ENCODE assay signal across 13 cellular contexts in genomic region chr1:155011437-155011907, GRCh38. TPM values are rescaled to one million over a fixed set of nuclear protein-coding genes. Genes with fewer than 3 reads are reported as not detected.
DNase-seq lines count a peak whose midpoint lies in the region; ATAC-seq, FAIRE-seq and TF ChIP-seq lines count a peak whose summit lies in the region.
"Had no signal": no experiment of that assay in that cellular context is flagged by ENCODE, and none has a peak within 500 bp of the region (broad histone marks: within the 10 kb centered on the region; RNA-seq: fewer than 3 reads in every experiment).

No MANE protein-coding gene starts in this region.

- no peak overlapping the region for H4K91ac ChIP-seq in H1 (replicated peaks; ENCODE audit: insufficient read length, low read length)

- 0 out of 2 replicates have a peak overlapping the region, but pooled peaks have one; percentile 94 for H2BK12ac ChIP-seq in H1 (ENCODE audit: low read depth, low read length)

- intact Hi-C loops in ovary (cut with DNase I), result no loop called here

- WGBS in A549 (ENCODE audit: missing lambda C conversion rate), result 93% methylated on average over 3 of the region's 6 CpGs
- WGBS in H1 (ENCODE audit: extremely low coverage in 1 of 2, insufficient coverage in 1 of 2, insufficient read length in 1 of 2, insufficient replicate concordance in 2 of 2, low coverage in 1 of 2, low lambda C conversion rate in 2 of 2, missing lambda C conversion rate in 1 of 2), 2 experiments, result 93% methylated on average over 3 of the region's 6 CpGs; no CpG with 5 or more reads in 1 of the 2 experiments
- 87 to 96% (median 96%) methylated on average over 6 of the region's 6 CpGs for WGBS in ovary, 3 donors

- 0 out of 2 replicates have a peak overlapping the region, but pooled peaks have one; percentile 15 for H4K8ac ChIP-seq in H1 (ENCODE audit: extremely low read depth, insufficient read depth, low read length)

- no peak overlapping the region for H3K9ac ChIP-seq in H1 (replicated peaks in 1 of 4; ENCODE audit: extremely low read depth in 1 of 4, low read depth in 3 of 4, low read length in 3 of 4)
- H3K9ac ChIP-seq: KMS-11 had no signal

- H4K20me1 ChIP-seq in H1 (replicated peaks in 1 of 2; ENCODE audit: control insufficient read depth in 1 of 2, insufficient read depth in 2 of 2, low read length in 2 of 2), result peaks cover 0 to 9% of the 10 kb centered on the region in 2 experiments

- H2BK5ac ChIP-seq in H1 (ENCODE audit: low read depth, low read length), result 0 out of 2 replicates have a peak overlapping the region, but pooled peaks have one; percentile 87

- H3K56ac ChIP-seq in H1 (replicated peaks; ENCODE audit: insufficient read length, low read depth, low read length), result no peak overlapping the region

- H3K27me3 ChIP-seq in RWPE2 (ENCODE audit: insufficient read depth, poor library complexity, severe bottlenecking), result no peaks in the 10 kb centered on the region
- H3K27me3 ChIP-seq in H1 (replicated peaks in 1 of 4; ENCODE audit: control insufficient read depth in 3 of 4, extremely low read depth in 1 of 4, insufficient read depth in 3 of 4, low read length in 3 of 4), result no peaks in the 10 kb centered on the region
- no peaks in the 10 kb centered on the region for H3K27me3 ChIP-seq in ovary
- H3K27me3 ChIP-seq: cardiac muscle cell had no signal

- POLR2A ChIA-PET in A549 (lab: Yijun Ruan, JAX) (no interaction called here), H1 (lab: Charles Lee; ENCODE audit: partially characterized antibody) (interaction anchor here (1.2 to 14.8 kb wide), 9 partner anchors 6 to 69 kb away, joined by 3 to 128 read pairs (median 6); partner anchors contain the start of genes CKS1B, FLAD1, LENEP and SHC1)

- TF ChIP-seq CTCF in A549 (IDR thresholded peaks at IDR 0.05) (no peak), RWPE2 (IDR thresholded peaks at IDR 0.05; ENCODE audit: poor library complexity, severe bottlenecking) (no peak), H1 (IDR thresholded peaks at IDR 0.05; ENCODE audit: control extremely low read depth in 1 of 3, insufficient read depth in 1 of 3, low read depth in 1 of 3, low read length in 3 of 3) (no peak), ovary (IDR thresholded peaks at IDR 0.05) (no peak), GM10266 (IDR thresholded peaks at IDR 0.05; ENCODE audit: control insufficient read depth, insufficient read depth, low read depth, missing control alignments) (no peak)

- FAIRE-seq in A549 (lab: Jason Lieb, UNC), result no peak
- no peak for FAIRE-seq in H1 (lab: Jason Lieb, UNC)

- peaks cover 0 to 33% of the 10 kb centered on the region in 2 experiments; a peak in 3 of 4 replicates for H3K79me2 ChIP-seq in H1 (ENCODE audit: control insufficient read depth in 1 of 2, insufficient read depth in 2 of 2, low read length in 2 of 2)

- H3K14ac ChIP-seq in H1 (ENCODE audit: insufficient read length), result no peak overlapping the region

- no peak for TF ChIP-seq RAD21 in A549 (conservative IDR thresholded peaks at IDR 0.05 in 1 of 2, IDR thresholded peaks at IDR 0.05 in 1 of 2)
- TF ChIP-seq RAD21 in H1 (IDR thresholded peaks at IDR 0.05 in 1 of 2, conservative IDR thresholded peaks at IDR 0.05 in 1 of 2; ENCODE audit: low read depth in 2 of 2, low read length in 2 of 2), result no peak

- ATAC-seq in A549 (no peak), RWPE2 (ENCODE audit: low read depth) (no peak), HG02938 (IDR thresholded peaks at IDR 0.05; ENCODE audit: unreplicated experiment) (no peak)

- H3K79me1 ChIP-seq in H1 (ENCODE audit: low read depth, low read length), result peaks cover 16% of the 10 kb centered on the region

- peak overlapping the region; percentile 53 for H4K5ac ChIP-seq in H1 (ENCODE audit: insufficient read length, low read depth, low read length)

- H3K27ac ChIP-seq in A549 (peak overlapping the region; percentile 67 to 100), RWPE2 (ENCODE audit: poor library complexity, severe bottlenecking) (peak overlapping the region; percentile 92), H1 (ENCODE audit: low read depth, low read length) (no peak overlapping the region), ovary (peak overlapping the region; percentile 57 to 62)
- H3K27ac ChIP-seq: KMS-11 had no signal

- no peak overlapping the region for H2AFZ ChIP-seq in H1 (ENCODE audit: low read length)

- 0 out of 2 replicates have a peak overlapping the region, but pooled peaks have one; percentile 33 for H2AK5ac ChIP-seq in H1 (ENCODE audit: low read depth, low read length)

- no peaks in the 10 kb centered on the region; the same call in 1 of the 2 replicates for H3K23me2 ChIP-seq in H1 (ENCODE audit: low read depth, low read length)

- peak overlapping the region; percentile 33 for H2BK120ac ChIP-seq in H1 (replicated peaks; ENCODE audit: low read depth, low read length)

- H2BK15ac ChIP-seq in H1 (ENCODE audit: low read length), result peak overlapping the region; percentile 53; the same call in 1 of the 2 replicates

- DNase-seq in A549 (ENCODE audit: low read depth in 1 of 2, low spot score in 1 of 2) (no peak), RWPE2 (ENCODE audit: low spot score) (peak; percentile 48), H1 (ENCODE audit: low read depth in 1 of 2, low spot score in 2 of 2) (no peak), ovary (peak in 1 of 5 donors; percentile 58), occipital lobe (lab: John Stamatoyannopoulos, UW) (no peak), GM10266 (ENCODE audit: extremely low spot score) (no peak), DMS53 treated with DMSO at 0.1 percent for 48 hours (lab: John Stamatoyannopoulos, UW; ENCODE audit: unreplicated experiment) (no peak)
- DNase-seq: Calu3; stimulated activated CD4-positive, alpha-beta T cell treated with anti-CD3 and anti-CD28 coated beads, Interleukin-12 subunit alpha, Interleukin-12 subunit beta, amount 100 ng/mL, for 4 hours had no signal

- H3K23ac ChIP-seq in H1 (ENCODE audit: insufficient read length), result no peak overlapping the region

- H3K4me2 ChIP-seq in A549 (peak overlapping the region; percentile 59), H1 (ENCODE audit: insufficient read depth in 1 of 2, low read depth in 2 of 2, low read length in 2 of 2) (0 out of 4 replicates have a peak overlapping the region, but pooled peaks of 1 of the 2 experiments have one; percentile 61)
- H3K4me2 ChIP-seq: KMS-11 had no signal

- H3K9me3 ChIP-seq in A549 (no peaks in the 10 kb centered on the region), RWPE2 (ENCODE audit: severe bottlenecking) (no peaks in the 10 kb centered on the region), H1 (ENCODE audit: insufficient read depth in 2 of 2, low read depth in 1 of 2, low read length in 1 of 2) (no peaks in the 10 kb centered on the region), ovary (no peaks in the 10 kb centered on the region)

- H3K36me3 ChIP-seq in RWPE2 (ENCODE audit: low read depth), result peaks cover 45% of the 10 kb centered on the region
- peaks cover 0 to 24% (median 13%) of the 10 kb centered on the region in 4 experiments; a peak in 4 of 8 replicates for H3K36me3 ChIP-seq in H1 (ENCODE audit: control insufficient read depth in 2 of 4, insufficient read depth in 4 of 4, low read length in 3 of 4)
- H3K36me3 ChIP-seq in ovary, result no peaks in the 10 kb centered on the region

- H3K4me3 ChIP-seq in A549 (no peak overlapping the region), RWPE2 (ENCODE audit: severe bottlenecking) (no peak overlapping the region), H1 (ENCODE audit: extremely low read depth in 1 of 4, insufficient read depth in 2 of 4, low read depth in 3 of 4, low read length in 4 of 4) (no peak overlapping the region), ovary (no peak overlapping the region)
- H3K4me3 ChIP-seq: cardiac muscle cell had no signal

- no peak overlapping the region for H2BK20ac ChIP-seq in H1 (ENCODE audit: low read length)

- TF ChIP-seq POLR2A in A549 (IDR thresholded peaks at IDR 0.05; ENCODE audit: low read length) (no peak), H1 (IDR thresholded peaks at IDR 0.05; ENCODE audit: control extremely low read depth in 1 of 2, low read depth in 2 of 2, low read length in 2 of 2) (no peak), ovary (IDR thresholded peaks at IDR 0.05) (no peak)

- TF ChIP-seq EP300 in A549 (IDR thresholded peaks at IDR 0.05), result no peak
- TF ChIP-seq EP300 in H1 (IDR thresholded peaks at IDR 0.05; ENCODE audit: borderline replicate concordance in 1 of 2, low read depth in 2 of 2, low read length in 2 of 2), result no peak
- no peak for TF ChIP-seq EP300 in ovary (IDR thresholded peaks at IDR 0.05)

- H3K4me1 ChIP-seq in A549 (peaks cover 93% of the 10 kb centered on the region), RWPE2 (ENCODE audit: insufficient read depth, poor library complexity, severe bottlenecking) (peaks cover 38% of the 10 kb centered on the region), H1 (replicated peaks in 1 of 4; ENCODE audit: control insufficient read depth in 3 of 4, insufficient read depth in 4 of 4, low read length in 3 of 4) (peaks cover 8 to 47% (median 34%) of the 10 kb centered on the region in 4 experiments), ovary (ENCODE audit: insufficient read depth) (peaks cover 10% of the 10 kb centered on the region)

- CTCF ChIA-PET in A549 (lab: Yijun Ruan, JAX) (interaction anchor here (1.3 kb wide), 1 partner anchor 73 kb away, joined by 3 read pairs; no protein-coding TSS in a partner anchor), H1 (lab: Charles Lee; ENCODE audit: partially characterized antibody) (interaction anchor here (1.1 to 18.6 kb wide), 4 partner anchors 13 to 105 kb away, joined by 3 to 354 read pairs (median 130); partner anchors contain the start of genes ADAM15, CKS1B, LENEP and ZBTB7B)

- no peak overlapping the region for H3K18ac ChIP-seq in H1 (ENCODE audit: extremely low read depth, low read length)

- no peak overlapping the region for H3K4ac ChIP-seq in H1 (replicated peaks; ENCODE audit: insufficient read length, low read depth, low read length)

RNA-seq across cellular contexts. Expression of gene ZBTB7B, which starts 8.9 kb away (rescaled TPM):
- polyA plus RNA-seq in A549 (2011; rRNA removed) (20.5 and 20.8 TPM in 2 replicates), A549 (2017; fragmentation: RNase III; extraction: RNeasy Plus Mini Kit Qiagen cat#74134 plus additional on column Dnase treatment) (24.7 to 30.7 TPM (median 29.0 TPM) in 3 replicates), H1 (2011; rRNA removed) (36.9 and 38.3 TPM in 2 replicates), ovary (10 to 100 TPM in 1 of 2 donors, 1 to 10 TPM in 1; 3.6 to 18.2 TPM)
- polyA plus RNA-seq in A549 (2012; cell fraction: cytosol; rRNA removed), result 28.8 and 32.2 TPM in 2 replicates
- 60.8 and 82.4 TPM in 2 replicates for polyA plus RNA-seq in A549 (2012; cell fraction: nucleus; rRNA removed)
- polyA minus RNA-seq in A549 (2011; rRNA and poly(A)+ RNA removed), result 25.1 and 30.3 TPM in 2 replicates
- 22.1 and 24.5 TPM in 2 replicates for total RNA-seq in H1 (2021; fragmentation: NEBNext Ultra II Directional; extraction: Animal tissue kit (Norgen Biotek cat#: 25700))
- 28.7 TPM for polyA plus RNA-seq in H1 (2011; cell fraction: cytosol; rRNA removed)
- polyA plus RNA-seq in H1 (2011; cell fraction: nucleus; rRNA removed), result 38.2 TPM
- polyA plus RNA-seq in H1 (2012, experiment 1 of 2), result 11.5 to 24.0 TPM (median 20.2 TPM) in 4 replicates
- polyA plus RNA-seq in H1 (2012, experiment 2 of 2), result 15.2 TPM
- 8.9 TPM for polyA plus RNA-seq in H1 (2013, experiment 1 of 2)
- polyA plus RNA-seq in H1 (2013, experiment 2 of 2), result 9.4 TPM
- polyA minus RNA-seq in H1 (2011; rRNA and poly(A)+ RNA removed), result 16.1 and 19.4 TPM in 2 replicates
- 22.2 TPM for polyA minus RNA-seq in H1 (2011; cell fraction: cytosol; rRNA and poly(A)+ RNA removed)
- polyA minus RNA-seq in H1 (2011; cell fraction: nucleus; rRNA and poly(A)+ RNA removed), result 19.9 TPM
- total RNA-seq in ovary (10 to 100 TPM; 15.3 to 45.5 (median 33.1) TPM), occipital lobe (1.7 TPM)

RNA-seq across cellular contexts. Expression of gene LENEP, which starts 18.1 kb away (rescaled TPM):
- 0.32 TPM in 1 of 2 replicates, not detected in the other for polyA plus RNA-seq in A549 (2011; rRNA removed)
- 0.09 TPM in 1 of 2 replicates, not detected in the other for polyA plus RNA-seq in A549 (2012; cell fraction: cytosol; rRNA removed)
- polyA plus RNA-seq in A549 (2012; cell fraction: nucleus; rRNA removed), result 0.55 and 0.58 TPM in 2 replicates
- polyA plus RNA-seq in A549 (2017; fragmentation: RNase III; extraction: RNeasy Plus Mini Kit Qiagen cat#74134 plus additional on column Dnase treatment), result not detected in 3 replicates
- polyA minus RNA-seq in A549 (2011; rRNA and poly(A)+ RNA removed), result 1.9 and 5.0 TPM in 2 replicates
- total RNA-seq in H1 (2021; fragmentation: NEBNext Ultra II Directional; extraction: Animal tissue kit (Norgen Biotek cat#: 25700)), result 1.2 and 1.3 TPM in 2 replicates
- polyA plus RNA-seq in H1 (2011; rRNA removed), result 1.1 TPM in 1 of 2 replicates, not detected in the other
- polyA plus RNA-seq in H1 (2011; cell fraction: cytosol; rRNA removed), result 0.23 TPM
- 1.5 TPM for polyA plus RNA-seq in H1 (2011; cell fraction: nucleus; rRNA removed)
- polyA plus RNA-seq in H1 (2012, experiment 1 of 2), result 0.32 TPM in 1 of 4 replicates, not detected in the others
- polyA plus RNA-seq in H1 (2012, experiment 2 of 2), result not detected
- polyA plus RNA-seq in H1 (2013, experiment 1 of 2), result 0.61 TPM
- not detected for polyA plus RNA-seq in H1 (2013, experiment 2 of 2)
- polyA minus RNA-seq in H1 (2011; rRNA and poly(A)+ RNA removed), result 6.1 and 8.4 TPM in 2 replicates
- not detected for polyA minus RNA-seq in H1 (2011; cell fraction: cytosol; rRNA and poly(A)+ RNA removed)
- 15.3 TPM for polyA minus RNA-seq in H1 (2011; cell fraction: nucleus; rRNA and poly(A)+ RNA removed)
- total RNA-seq in ovary, result not detected
- polyA plus RNA-seq in ovary, result not detected
- total RNA-seq in occipital lobe, result 2.7 TPM
- total RNA-seq: cardiac muscle cell, glomerular endothelial cell had no signal

RNA-seq across cellular contexts. Expression of gene DCST2, which starts 22.1 kb away (rescaled TPM):
- polyA plus RNA-seq in A549 (2011; rRNA removed), result 1.0 and 1.5 TPM in 2 replicates
- 0.63 and 0.76 TPM in 2 replicates for polyA plus RNA-seq in A549 (2012; cell fraction: cytosol; rRNA removed)
- 6.2 and 11.1 TPM in 2 replicates for polyA plus RNA-seq in A549 (2012; cell fraction: nucleus; rRNA removed)
- polyA plus RNA-seq in A549 (2017; fragmentation: RNase III; extraction: RNeasy Plus Mini Kit Qiagen cat#74134 plus additional on column Dnase treatment), result 0.23 to 0.46 TPM (median 0.43 TPM) in 3 replicates
- polyA minus RNA-seq in A549 (2011; rRNA and poly(A)+ RNA removed), result 0.73 and 0.83 TPM in 2 replicates
- total RNA-seq in H1 (2021; fragmentation: NEBNext Ultra II Directional; extraction: Animal tissue kit (Norgen Biotek cat#: 25700)), result 0.43 TPM in 1 of 2 replicates, not detected in the other
- polyA plus RNA-seq in H1 (2011; rRNA removed), result 1.7 and 2.1 TPM in 2 replicates
- polyA plus RNA-seq in H1 (2011; cell fraction: cytosol; rRNA removed), result 1.9 TPM
- 10.2 TPM for polyA plus RNA-seq in H1 (2011; cell fraction: nucleus; rRNA removed)
- 0.26 to 1.0 TPM (median 0.74 TPM) in 4 replicates for polyA plus RNA-seq in H1 (2012, experiment 1 of 2)
- 0.13 TPM for polyA plus RNA-seq in H1 (2012, experiment 2 of 2)
- polyA plus RNA-seq in H1 (2013, experiment 1 of 2), result 0.53 TPM
- 0.26 TPM for polyA plus RNA-seq in H1 (2013, experiment 2 of 2)
- 0.07 and 1.6 TPM in 2 replicates for polyA minus RNA-seq in H1 (2011; rRNA and poly(A)+ RNA removed)
- polyA minus RNA-seq in H1 (2011; cell fraction: cytosol; rRNA and poly(A)+ RNA removed), result not detected
- polyA minus RNA-seq in H1 (2011; cell fraction: nucleus; rRNA and poly(A)+ RNA removed), result 0.30 TPM
- 1 to 10 TPM in 4 of 7 donors, under 1 TPM in 2, not detected in 1; 0.45 to 1.4 (median 1.2) TPM for total RNA-seq in ovary
- 1 to 10 TPM in 1 of 2 donors, under 1 TPM in 1; 0.17 to 1.1 TPM for polyA plus RNA-seq in ovary
- total RNA-seq in occipital lobe, result 0.16 TPM

RNA-seq across cellular contexts. Expression of gene DCST1, which starts 22.2 kb away (rescaled TPM):
- 0.06 TPM in 1 of 2 replicates, not detected in the other for polyA plus RNA-seq in A549 (2011; rRNA removed)
- polyA plus RNA-seq in A549 (2012; cell fraction: cytosol; rRNA removed), result 0.03 and 0.04 TPM in 2 replicates
- polyA plus RNA-seq in A549 (2012; cell fraction: nucleus; rRNA removed), result 0.08 TPM in 1 of 2 replicates, not detected in the other
- not detected in 3 replicates for polyA plus RNA-seq in A549 (2017; fragmentation: RNase III; extraction: RNeasy Plus Mini Kit Qiagen cat#74134 plus additional on column Dnase treatment)
- polyA minus RNA-seq in A549 (2011; rRNA and poly(A)+ RNA removed), result 0.25 TPM in 1 of 2 replicates, not detected in the other
- not detected in 2 replicates for total RNA-seq in H1 (2021; fragmentation: NEBNext Ultra II Directional; extraction: Animal tissue kit (Norgen Biotek cat#: 25700))
- polyA plus RNA-seq in H1 (2011; rRNA removed), result 0.03 TPM in 1 of 2 replicates, not detected in the other
- polyA plus RNA-seq in H1 (2011; cell fraction: cytosol; rRNA removed), result not detected
- 0.24 TPM for polyA plus RNA-seq in H1 (2011; cell fraction: nucleus; rRNA removed)
- polyA plus RNA-seq in H1 (2012, experiment 1 of 2), result 0.08 TPM in 1 of 4 replicates, not detected in the others
- polyA plus RNA-seq in H1 (2012, experiment 2 of 2), result not detected
- 0.06 TPM for polyA plus RNA-seq in H1 (2013, experiment 1 of 2)
- polyA plus RNA-seq in H1 (2013, experiment 2 of 2), result not detected
- polyA minus RNA-seq in H1 (2011; rRNA and poly(A)+ RNA removed), result not detected in 2 replicates
- not detected for polyA minus RNA-seq in H1 (2011; cell fraction: cytosol; rRNA and poly(A)+ RNA removed)
- not detected for polyA minus RNA-seq in H1 (2011; cell fraction: nucleus; rRNA and poly(A)+ RNA removed)
- under 1 TPM in 4 of 7 donors, not detected in 3; 0.22 to 0.80 (median 0.51) TPM for total RNA-seq in ovary
- polyA plus RNA-seq in ovary, result under 1 TPM in 1 of 2 donors, not detected in 1; 0.06 TPM
- total RNA-seq in occipital lobe, result not detected
- total RNA-seq: cardiac muscle cell, glomerular endothelial cell had no signal

RNA-seq across cellular contexts. Expression of gene FLAD1, which starts 28.3 kb away (rescaled TPM):
- polyA plus RNA-seq in A549 (2011; rRNA removed) (43.5 and 57.1 TPM in 2 replicates), A549 (2017; fragmentation: RNase III; extraction: RNeasy Plus Mini Kit Qiagen cat#74134 plus additional on column Dnase treatment) (34.1 to 38.2 TPM (median 36.0 TPM) in 3 replicates), H1 (2011; rRNA removed) (143 and 189 TPM in 2 replicates), ovary (10 to 100 TPM; 14.2 to 16.4 TPM)
- polyA plus RNA-seq in A549 (2012; cell fraction: cytosol; rRNA removed), result 75.4 and 84.9 TPM in 2 replicates
- polyA plus RNA-seq in A549 (2012; cell fraction: nucleus; rRNA removed), result 122 and 131 TPM in 2 replicates
- polyA minus RNA-seq in A549 (2011; rRNA and poly(A)+ RNA removed), result 96.6 and 131 TPM in 2 replicates
- 97.4 and 104 TPM in 2 replicates for total RNA-seq in H1 (2021; fragmentation: NEBNext Ultra II Directional; extraction: Animal tissue kit (Norgen Biotek cat#: 25700))
- 152 TPM for polyA plus RNA-seq in H1 (2011; cell fraction: cytosol; rRNA removed)
- polyA plus RNA-seq in H1 (2011; cell fraction: nucleus; rRNA removed), result 250 TPM
- polyA plus RNA-seq in H1 (2012, experiment 1 of 2), result 116 to 134 TPM (median 122 TPM) in 4 replicates
- polyA plus RNA-seq in H1 (2012, experiment 2 of 2), result 127 TPM
- 95.1 TPM for polyA plus RNA-seq in H1 (2013, experiment 1 of 2)
- 95.5 TPM for polyA plus RNA-seq in H1 (2013, experiment 2 of 2)
- polyA minus RNA-seq in H1 (2011; rRNA and poly(A)+ RNA removed), result 149 and 177 TPM in 2 replicates
- 69.5 TPM for polyA minus RNA-seq in H1 (2011; cell fraction: cytosol; rRNA and poly(A)+ RNA removed)
- polyA minus RNA-seq in H1 (2011; cell fraction: nucleus; rRNA and poly(A)+ RNA removed), result 81.1 TPM
- total RNA-seq in ovary (10 to 100 TPM; 11.1 to 30.0 (median 19.9) TPM), occipital lobe (17.2 TPM)
